ENCODE assay signal across 19 cellular contexts in the genomic region with DNA sequence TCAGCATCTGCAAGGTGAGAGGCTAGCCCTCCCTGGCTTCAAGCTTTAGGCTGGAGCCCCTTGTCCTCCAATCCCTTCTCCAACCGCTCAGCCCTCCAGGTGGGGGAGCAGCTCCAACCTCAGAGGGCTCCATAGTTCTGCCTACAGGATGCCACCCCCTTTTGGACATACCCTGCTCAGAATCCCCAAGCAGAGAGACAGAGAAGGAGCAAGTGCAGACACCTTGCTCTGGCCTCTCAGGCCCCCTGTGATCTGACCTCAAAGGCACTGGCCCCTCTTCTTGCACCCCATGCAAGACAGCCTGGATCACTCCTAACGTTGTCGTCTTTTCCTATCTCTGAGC.
"Had no signal": no experiment of that assay in that cellular context is flagged by ENCODE, and none has a peak within 500 bp of the region (broad histone marks: within the 10 kb centered on the region; RNA-seq: fewer than 3 reads in every experiment).

No MANE protein-coding gene starts in this region.

- H3K9me3 ChIP-seq: heart right ventricle, pancreas, transverse colon, vagina had no signal

- H3K27ac Mint-ChIP-seq: activated naive CD8-positive, alpha-beta T cell treated with anti-CD3 and anti-CD28 coated beads for 36 hours; activated T-cell treated with anti-CD3 and anti-CD28 coated beads, Interleukin-2, amount 50 U/mL, for 72 hours had no signal

- ATAC-seq: activated T-cell treated with anti-CD3 and anti-CD28 coated beads, Interleukin-2, amount 50 U/mL, for 72 hours; heart right ventricle; left cardiac atrium; pancreas; sciatic nerve; stimulated activated effector memory CD8-positive, alpha-beta T cell treated with anti-CD3 and anti-CD28 coated beads, Interleukin-12 subunit alpha, Interleukin-12 subunit beta, amount 100 ng/mL, for 72 hours had no signal

- H3K27ac ChIP-seq: coronary artery, heart right ventricle, pancreas, transverse colon, vagina, VCaP had no signal

- H3K36me3 Mint-ChIP-seq: activated naive CD8-positive, alpha-beta T cell treated with anti-CD3 and anti-CD28 coated beads for 36 hours; stimulated activated effector memory CD8-positive, alpha-beta T cell treated with anti-CD3 and anti-CD28 coated beads, Interleukin-12 subunit alpha, Interleukin-12 subunit beta, amount 100 ng/mL, for 72 hours had no signal

- H3K4me3 ChIP-seq: coronary artery, heart right ventricle, pancreas, transverse colon, vagina had no signal

- H3K27me3 ChIP-seq: pancreas, vagina had no signal

- H3K36me3 ChIP-seq: heart right ventricle, pancreas, transverse colon, vagina had no signal

- H3K4me3 Mint-ChIP-seq: activated naive CD8-positive, alpha-beta T cell treated with anti-CD3 and anti-CD28 coated beads for 36 hours; activated T-cell treated with anti-CD3 and anti-CD28 coated beads, Interleukin-2, amount 50 U/mL, for 72 hours; nephron; stimulated activated effector memory CD8-positive, alpha-beta T cell treated with anti-CD3 and anti-CD28 coated beads, Interleukin-12 subunit alpha, Interleukin-12 subunit beta, amount 100 ng/mL, for 72 hours had no signal

- H3K27me3 Mint-ChIP-seq: activated naive CD8-positive, alpha-beta T cell treated with anti-CD3 and anti-CD28 coated beads for 36 hours had no signal

- H3K9me3 Mint-ChIP-seq: activated T-cell treated with anti-CD3 and anti-CD28 coated beads, Interleukin-2, amount 50 U/mL, for 72 hours; nephron; stimulated activated effector memory CD8-positive, alpha-beta T cell treated with anti-CD3 and anti-CD28 coated beads, Interleukin-12 subunit alpha, Interleukin-12 subunit beta, amount 100 ng/mL, for 72 hours had no signal

- DNase-seq: activated CD4-positive, alpha-beta T cell treated with anti-CD3 and anti-CD28 coated beads, Interleukin-2, amount 50 U/mL, for 4 hours; activated gamma-delta T cell; activated naive CD8-positive, alpha-beta T cell treated with anti-CD3 and anti-CD28 coated beads for 36 hours; activated T-cell treated with anti-CD3 and anti-CD28 coated beads, Interleukin-2, amount 50 U/mL, for 72 hours; amygdala; cerebellar nuclear complex; heart right ventricle; islet precursor cell; left cardiac atrium; pancreas; small intestine; stimulated activated CD4-positive, alpha-beta T cell treated with anti-CD3 and anti-CD28 coated beads, Interleukin-2, amount 100 ng/mL, for 24 hours; transverse colon had no signal

- H3K4me1 ChIP-seq: pancreas, transverse colon, vagina had no signal
